1 cellular context compared by ENCODE assay signal in the genomic region with DNA sequence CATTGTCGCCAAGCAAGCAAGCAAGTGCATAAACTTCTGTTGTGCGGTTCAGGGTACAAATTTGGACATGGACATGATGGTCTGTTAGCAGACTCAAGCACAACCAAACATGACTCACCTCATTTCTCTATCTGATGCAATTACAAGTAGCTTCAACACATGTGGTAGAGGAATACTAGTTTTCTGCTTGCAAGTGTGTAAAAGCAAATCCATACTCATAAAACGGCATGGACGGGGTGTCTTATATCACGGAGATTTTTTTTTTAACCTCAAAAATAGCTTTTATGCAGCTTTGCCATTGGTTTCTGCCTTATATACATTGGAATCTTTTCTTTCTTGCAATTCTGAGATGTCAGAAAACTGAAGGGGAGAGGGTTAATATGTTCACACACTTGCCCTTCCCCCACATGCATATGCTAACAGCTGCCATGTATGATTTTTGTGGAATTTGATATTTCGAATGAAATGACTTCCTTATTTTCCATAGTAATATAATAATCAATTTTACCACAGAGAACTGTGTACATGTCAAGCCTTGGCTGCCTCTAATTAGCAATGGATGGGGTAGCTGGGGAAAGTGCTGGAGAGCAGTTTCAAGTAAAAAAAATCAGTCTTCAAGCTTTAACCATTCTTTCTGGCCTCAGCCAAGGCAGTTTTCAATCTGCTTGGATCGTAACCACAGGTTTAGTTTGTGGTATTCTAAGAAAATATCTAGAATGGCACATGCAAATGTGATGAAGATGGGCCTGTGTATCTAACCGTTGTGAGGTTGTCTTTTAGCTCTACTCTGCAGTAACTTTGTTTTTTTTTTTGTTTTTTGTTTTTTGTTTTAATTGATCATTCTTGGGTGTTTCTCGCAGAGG.
TF ChIP-seq lines count a peak whose summit lies in the region.

No MANE protein-coding gene starts in this region.

TF ChIP-seq in K562, 482 proteins besides CTCF, POLR2A, EP300 and RAD21 (continued from another document and continues in another):
- TF ChIP-seq, protein P1, sequence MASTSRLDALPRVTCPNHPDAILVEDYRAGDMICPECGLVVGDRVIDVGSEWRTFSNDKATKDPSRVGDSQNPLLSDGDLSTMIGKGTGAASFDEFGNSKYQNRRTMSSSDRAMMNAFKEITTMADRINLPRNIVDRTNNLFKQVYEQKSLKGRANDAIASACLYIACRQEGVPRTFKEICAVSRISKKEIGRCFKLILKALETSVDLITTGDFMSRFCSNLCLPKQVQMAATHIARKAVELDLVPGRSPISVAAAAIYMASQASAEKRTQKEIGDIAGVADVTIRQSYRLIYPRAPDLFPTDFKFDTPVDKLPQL (IDR thresholded peaks at IDR 0.05; ENCODE audit: extremely low read depth, insufficient read length), result no peak
- TF ChIP-seq ZNF584 (CRISPR knock-in tag; IDR thresholded peaks at IDR 0.05; ENCODE audit: low read depth) (peak; percentile 89), GABPB1 (CRISPR knock-in tag; IDR thresholded peaks at IDR 0.05) (no peak), SREBF2 (CRISPR knock-in tag; IDR thresholded peaks at IDR 0.05) (no peak), FOSL1 (tag; conservative IDR thresholded peaks at IDR 0.05) (peak; percentile 93), HDGF (IDR thresholded peaks at IDR 0.05) (no peak), TRIM24 (IDR thresholded peaks at IDR 0.05) (peak in 1 of 2 experiments; percentile 47; a peak in 1 of 4 replicates), HDAC1 (IDR thresholded peaks at IDR 0.05) (no peak), ETV6 (IDR thresholded peaks at IDR 0.05; ENCODE audit: borderline replicate concordance in 1 of 2, low read depth in 2 of 2, low read length in 1 of 2) (no peak), ETV6 (CRISPR knock-in tag; IDR thresholded peaks at IDR 0.05; ENCODE audit: borderline replicate concordance) (no peak), FOXK1 (CRISPR knock-in tag; IDR thresholded peaks at IDR 0.05; ENCODE audit: borderline replicate concordance) (no peak), SRF (CRISPR knock-in tag; IDR thresholded peaks at IDR 0.05) (no peak), ZNF589 (CRISPR knock-in tag; IDR thresholded peaks at IDR 0.05; ENCODE audit: low read depth) (peak; percentile 60), ZNF583 (CRISPR knock-in tag; IDR thresholded peaks at IDR 0.05) (no peak), OTX1 (CRISPR knock-in tag; IDR thresholded peaks at IDR 0.05) (no peak), HCFC1 (IDR thresholded peaks at IDR 0.05; ENCODE audit: low read depth, low read length) (no peak), ZFX (CRISPR knock-in tag; IDR thresholded peaks at IDR 0.05) (no peak), MTA1 (IDR thresholded peaks at IDR 0.05; ENCODE audit: borderline replicate concordance) (no peak), KDM1A (IDR thresholded peaks at IDR 0.05) (0 out of 4 replicates have a peak, but pooled peaks of 1 of the 2 experiments have one; percentile 8), NR2F6 (CRISPR knock-in tag; IDR thresholded peaks at IDR 0.05) (no peak), CHD2 (IDR thresholded peaks at IDR 0.05; ENCODE audit: low read depth, low read length) (no peak), ZNF699 (CRISPR knock-in tag; IDR thresholded peaks at IDR 0.05; ENCODE audit: insufficient replicate concordance) (no peak), SAFB (IDR thresholded peaks at IDR 0.05; ENCODE audit: borderline replicate concordance, low read depth, low read length) (no peak), FIP1L1 (IDR thresholded peaks at IDR 0.05; ENCODE audit: low read depth, low read length, poor library complexity, severe bottlenecking) (no peak), SMAD2 (IDR thresholded peaks at IDR 0.05; ENCODE audit: low read depth, low read length) (no peak), ELF2 (CRISPR knock-in tag; IDR thresholded peaks at IDR 0.05) (no peak), SP1 (CRISPR knock-in tag; IDR thresholded peaks at IDR 0.05) (no peak), RCOR1 (IDR thresholded peaks at IDR 0.05; ENCODE audit: borderline replicate concordance in 1 of 2, low read depth in 2 of 2, low read length in 2 of 2) (no peak), FOXP1 (CRISPR knock-in tag; IDR thresholded peaks at IDR 0.05) (no peak), SRSF3 (IDR thresholded peaks at IDR 0.05; ENCODE audit: insufficient read depth, low read length) (no peak), JUNB (CRISPR knock-in tag; conservative IDR thresholded peaks at IDR 0.05) (peak; percentile 52; the same call in 1 of the 2 replicates), ETS2 (tag; IDR thresholded peaks at IDR 0.05; ENCODE audit: borderline replicate concordance, poor library complexity, severe bottlenecking) (no peak), ZNF253 (CRISPR knock-in tag; conservative IDR thresholded peaks at IDR 0.05) (no peak), ZBTB17 (CRISPR knock-in tag; IDR thresholded peaks at IDR 0.05) (no peak), HNRNPH1 (optimal IDR thresholded peaks at IDR 0.05; ENCODE audit: low read depth, low read length) (no peak), POLR2H (tag; IDR thresholded peaks at IDR 0.05; ENCODE audit: low read depth) (0 out of 2 replicates have a peak, but pooled peaks have one; percentile 46), THRAP3 (IDR thresholded peaks at IDR 0.05; ENCODE audit: borderline replicate concordance) (no peak), SNRNP70 (optimal IDR thresholded peaks at IDR 0.05; ENCODE audit: low read depth, low read length) (no peak), NFIX (CRISPR knock-in tag; IDR thresholded peaks at IDR 0.05; ENCODE audit: low read depth) (no peak), L3MBTL2 (IDR thresholded peaks at IDR 0.05) (peak; percentile 38; the same call in 1 of the 2 replicates)
- TF ChIP-seq, protein P2, sequence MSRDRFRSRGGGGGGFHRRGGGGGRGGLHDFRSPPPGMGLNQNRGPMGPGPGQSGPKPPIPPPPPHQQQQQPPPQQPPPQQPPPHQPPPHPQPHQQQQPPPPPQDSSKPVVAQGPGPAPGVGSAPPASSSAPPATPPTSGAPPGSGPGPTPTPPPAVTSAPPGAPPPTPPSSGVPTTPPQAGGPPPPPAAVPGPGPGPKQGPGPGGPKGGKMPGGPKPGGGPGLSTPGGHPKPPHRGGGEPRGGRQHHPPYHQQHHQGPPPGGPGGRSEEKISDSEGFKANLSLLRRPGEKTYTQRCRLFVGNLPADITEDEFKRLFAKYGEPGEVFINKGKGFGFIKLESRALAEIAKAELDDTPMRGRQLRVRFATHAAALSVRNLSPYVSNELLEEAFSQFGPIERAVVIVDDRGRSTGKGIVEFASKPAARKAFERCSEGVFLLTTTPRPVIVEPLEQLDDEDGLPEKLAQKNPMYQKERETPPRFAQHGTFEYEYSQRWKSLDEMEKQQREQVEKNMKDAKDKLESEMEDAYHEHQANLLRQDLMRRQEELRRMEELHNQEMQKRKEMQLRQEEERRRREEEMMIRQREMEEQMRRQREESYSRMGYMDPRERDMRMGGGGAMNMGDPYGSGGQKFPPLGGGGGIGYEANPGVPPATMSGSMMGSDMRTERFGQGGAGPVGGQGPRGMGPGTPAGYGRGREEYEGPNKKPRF (IDR thresholded peaks at IDR 0.05; ENCODE audit: low read depth, low read length), result no peak
- TF ChIP-seq, protein P3, sequence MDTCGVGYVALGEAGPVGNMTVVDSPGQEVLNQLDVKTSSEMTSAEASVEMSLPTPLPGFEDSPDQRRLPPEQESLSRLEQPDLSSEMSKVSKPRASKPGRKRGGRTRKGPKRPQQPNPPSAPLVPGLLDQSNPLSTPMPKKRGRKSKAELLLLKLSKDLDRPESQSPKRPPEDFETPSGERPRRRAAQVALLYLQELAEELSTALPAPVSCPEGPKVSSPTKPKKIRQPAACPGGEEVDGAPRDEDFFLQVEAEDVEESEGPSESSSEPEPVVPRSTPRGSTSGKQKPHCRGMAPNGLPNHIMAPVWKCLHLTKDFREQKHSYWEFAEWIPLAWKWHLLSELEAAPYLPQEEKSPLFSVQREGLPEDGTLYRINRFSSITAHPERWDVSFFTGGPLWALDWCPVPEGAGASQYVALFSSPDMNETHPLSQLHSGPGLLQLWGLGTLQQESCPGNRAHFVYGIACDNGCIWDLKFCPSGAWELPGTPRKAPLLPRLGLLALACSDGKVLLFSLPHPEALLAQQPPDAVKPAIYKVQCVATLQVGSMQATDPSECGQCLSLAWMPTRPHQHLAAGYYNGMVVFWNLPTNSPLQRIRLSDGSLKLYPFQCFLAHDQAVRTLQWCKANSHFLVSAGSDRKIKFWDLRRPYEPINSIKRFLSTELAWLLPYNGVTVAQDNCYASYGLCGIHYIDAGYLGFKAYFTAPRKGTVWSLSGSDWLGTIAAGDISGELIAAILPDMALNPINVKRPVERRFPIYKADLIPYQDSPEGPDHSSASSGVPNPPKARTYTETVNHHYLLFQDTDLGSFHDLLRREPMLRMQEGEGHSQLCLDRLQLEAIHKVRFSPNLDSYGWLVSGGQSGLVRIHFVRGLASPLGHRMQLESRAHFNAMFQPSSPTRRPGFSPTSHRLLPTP (IDR thresholded peaks at IDR 0.05; ENCODE audit: borderline replicate concordance, extremely low read depth, insufficient read length), result no peak
- TF ChIP-seq, protein P4, sequence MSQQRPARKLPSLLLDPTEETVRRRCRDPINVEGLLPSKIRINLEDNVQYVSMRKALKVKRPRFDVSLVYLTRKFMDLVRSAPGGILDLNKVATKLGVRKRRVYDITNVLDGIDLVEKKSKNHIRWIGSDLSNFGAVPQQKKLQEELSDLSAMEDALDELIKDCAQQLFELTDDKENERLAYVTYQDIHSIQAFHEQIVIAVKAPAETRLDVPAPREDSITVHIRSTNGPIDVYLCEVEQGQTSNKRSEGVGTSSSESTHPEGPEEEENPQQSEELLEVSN (IDR thresholded peaks at IDR 0.05; ENCODE audit: borderline replicate concordance in 1 of 2, extremely low read depth in 1 of 2, insufficient read depth in 1 of 2, insufficient read length in 1 of 2, low read depth in 1 of 2, low read length in 1 of 2, poor library complexity in 1 of 2, severe bottlenecking in 1 of 2), result no peak
- TF ChIP-seq, protein P5, sequence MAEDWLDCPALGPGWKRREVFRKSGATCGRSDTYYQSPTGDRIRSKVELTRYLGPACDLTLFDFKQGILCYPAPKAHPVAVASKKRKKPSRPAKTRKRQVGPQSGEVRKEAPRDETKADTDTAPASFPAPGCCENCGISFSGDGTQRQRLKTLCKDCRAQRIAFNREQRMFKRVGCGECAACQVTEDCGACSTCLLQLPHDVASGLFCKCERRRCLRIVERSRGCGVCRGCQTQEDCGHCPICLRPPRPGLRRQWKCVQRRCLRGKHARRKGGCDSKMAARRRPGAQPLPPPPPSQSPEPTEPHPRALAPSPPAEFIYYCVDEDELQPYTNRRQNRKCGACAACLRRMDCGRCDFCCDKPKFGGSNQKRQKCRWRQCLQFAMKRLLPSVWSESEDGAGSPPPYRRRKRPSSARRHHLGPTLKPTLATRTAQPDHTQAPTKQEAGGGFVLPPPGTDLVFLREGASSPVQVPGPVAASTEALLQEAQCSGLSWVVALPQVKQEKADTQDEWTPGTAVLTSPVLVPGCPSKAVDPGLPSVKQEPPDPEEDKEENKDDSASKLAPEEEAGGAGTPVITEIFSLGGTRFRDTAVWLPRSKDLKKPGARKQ (CRISPR knock-in tag; IDR thresholded peaks at IDR 0.05), result no peak
- TF ChIP-seq, protein P6, sequence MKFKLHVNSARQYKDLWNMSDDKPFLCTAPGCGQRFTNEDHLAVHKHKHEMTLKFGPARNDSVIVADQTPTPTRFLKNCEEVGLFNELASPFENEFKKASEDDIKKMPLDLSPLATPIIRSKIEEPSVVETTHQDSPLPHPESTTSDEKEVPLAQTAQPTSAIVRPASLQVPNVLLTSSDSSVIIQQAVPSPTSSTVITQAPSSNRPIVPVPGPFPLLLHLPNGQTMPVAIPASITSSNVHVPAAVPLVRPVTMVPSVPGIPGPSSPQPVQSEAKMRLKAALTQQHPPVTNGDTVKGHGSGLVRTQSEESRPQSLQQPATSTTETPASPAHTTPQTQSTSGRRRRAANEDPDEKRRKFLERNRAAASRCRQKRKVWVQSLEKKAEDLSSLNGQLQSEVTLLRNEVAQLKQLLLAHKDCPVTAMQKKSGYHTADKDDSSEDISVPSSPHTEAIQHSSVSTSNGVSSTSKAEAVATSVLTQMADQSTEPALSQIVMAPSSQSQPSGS (CRISPR knock-in tag; IDR thresholded peaks at IDR 0.05), result no peak
- TF ChIP-seq, protein P7, sequence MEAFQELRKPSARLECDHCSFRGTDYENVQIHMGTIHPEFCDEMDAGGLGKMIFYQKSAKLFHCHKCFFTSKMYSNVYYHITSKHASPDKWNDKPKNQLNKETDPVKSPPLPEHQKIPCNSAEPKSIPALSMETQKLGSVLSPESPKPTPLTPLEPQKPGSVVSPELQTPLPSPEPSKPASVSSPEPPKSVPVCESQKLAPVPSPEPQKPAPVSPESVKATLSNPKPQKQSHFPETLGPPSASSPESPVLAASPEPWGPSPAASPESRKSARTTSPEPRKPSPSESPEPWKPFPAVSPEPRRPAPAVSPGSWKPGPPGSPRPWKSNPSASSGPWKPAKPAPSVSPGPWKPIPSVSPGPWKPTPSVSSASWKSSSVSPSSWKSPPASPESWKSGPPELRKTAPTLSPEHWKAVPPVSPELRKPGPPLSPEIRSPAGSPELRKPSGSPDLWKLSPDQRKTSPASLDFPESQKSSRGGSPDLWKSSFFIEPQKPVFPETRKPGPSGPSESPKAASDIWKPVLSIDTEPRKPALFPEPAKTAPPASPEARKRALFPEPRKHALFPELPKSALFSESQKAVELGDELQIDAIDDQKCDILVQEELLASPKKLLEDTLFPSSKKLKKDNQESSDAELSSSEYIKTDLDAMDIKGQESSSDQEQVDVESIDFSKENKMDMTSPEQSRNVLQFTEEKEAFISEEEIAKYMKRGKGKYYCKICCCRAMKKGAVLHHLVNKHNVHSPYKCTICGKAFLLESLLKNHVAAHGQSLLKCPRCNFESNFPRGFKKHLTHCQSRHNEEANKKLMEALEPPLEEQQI (IDR thresholded peaks at IDR 0.05), result no peak
- TF ChIP-seq, protein P8, sequence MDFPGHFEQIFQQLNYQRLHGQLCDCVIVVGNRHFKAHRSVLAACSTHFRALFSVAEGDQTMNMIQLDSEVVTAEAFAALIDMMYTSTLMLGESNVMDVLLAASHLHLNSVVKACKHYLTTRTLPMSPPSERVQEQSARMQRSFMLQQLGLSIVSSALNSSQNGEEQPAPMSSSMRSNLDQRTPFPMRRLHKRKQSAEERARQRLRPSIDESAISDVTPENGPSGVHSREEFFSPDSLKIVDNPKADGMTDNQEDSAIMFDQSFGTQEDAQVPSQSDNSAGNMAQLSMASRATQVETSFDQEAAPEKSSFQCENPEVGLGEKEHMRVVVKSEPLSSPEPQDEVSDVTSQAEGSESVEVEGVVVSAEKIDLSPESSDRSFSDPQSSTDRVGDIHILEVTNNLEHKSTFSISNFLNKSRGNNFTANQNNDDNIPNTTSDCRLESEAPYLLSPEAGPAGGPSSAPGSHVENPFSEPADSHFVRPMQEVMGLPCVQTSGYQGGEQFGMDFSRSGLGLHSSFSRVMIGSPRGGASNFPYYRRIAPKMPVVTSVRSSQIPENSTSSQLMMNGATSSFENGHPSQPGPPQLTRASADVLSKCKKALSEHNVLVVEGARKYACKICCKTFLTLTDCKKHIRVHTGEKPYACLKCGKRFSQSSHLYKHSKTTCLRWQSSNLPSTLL (IDR thresholded peaks at IDR 0.05), result no peak
- TF ChIP-seq, protein P9, sequence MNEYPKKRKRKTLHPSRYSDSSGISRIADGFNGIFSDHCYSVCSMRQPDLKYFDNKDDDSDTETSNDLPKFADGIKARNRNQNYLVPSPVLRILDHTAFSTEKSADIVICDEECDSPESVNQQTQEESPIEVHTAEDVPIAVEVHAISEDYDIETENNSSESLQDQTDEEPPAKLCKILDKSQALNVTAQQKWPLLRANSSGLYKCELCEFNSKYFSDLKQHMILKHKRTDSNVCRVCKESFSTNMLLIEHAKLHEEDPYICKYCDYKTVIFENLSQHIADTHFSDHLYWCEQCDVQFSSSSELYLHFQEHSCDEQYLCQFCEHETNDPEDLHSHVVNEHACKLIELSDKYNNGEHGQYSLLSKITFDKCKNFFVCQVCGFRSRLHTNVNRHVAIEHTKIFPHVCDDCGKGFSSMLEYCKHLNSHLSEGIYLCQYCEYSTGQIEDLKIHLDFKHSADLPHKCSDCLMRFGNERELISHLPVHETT (CRISPR knock-in tag; conservative IDR thresholded peaks at IDR 0.05 in 1 of 2, IDR thresholded peaks at IDR 0.05 in 1 of 2), result no peak
